Comparison of ENCODE assay signal across 26 cellular contexts in the genomic region with DNA sequence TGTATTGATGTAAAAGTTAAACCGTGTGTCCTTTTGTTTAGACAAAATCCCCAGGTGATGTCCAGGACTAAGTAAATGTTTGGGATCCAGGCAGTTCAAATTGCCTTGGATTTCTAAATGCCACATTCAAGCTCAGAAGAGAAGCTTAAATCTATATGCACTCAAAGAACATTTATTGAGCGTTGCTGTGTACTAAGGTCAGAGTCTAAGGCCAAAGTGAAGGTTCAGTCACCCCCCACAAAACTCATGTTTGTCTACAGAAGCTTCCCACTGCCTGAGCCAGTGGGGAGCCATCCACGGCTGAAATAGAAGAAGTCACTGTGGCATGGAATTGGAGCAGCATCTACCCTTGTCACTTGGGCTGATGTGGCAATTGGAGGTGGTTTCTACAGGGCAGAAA.
"Had no signal": no experiment of that assay in that cellular context is flagged by ENCODE, and none has a peak within 500 bp of the region (broad histone marks: within the 10 kb centered on the region; RNA-seq: fewer than 3 reads in every experiment).

No MANE protein-coding gene starts in this region.

- H3K9me3 ChIP-seq: ascending aorta, breast epithelium, gastrocnemius medialis, heart left ventricle had no signal

- H3K27me3 ChIP-seq: ascending aorta, breast epithelium, cardiac muscle cell, dorsolateral prefrontal cortex, foreskin keratinocyte, gastrocnemius medialis, heart left ventricle had no signal

- DNase-seq: activated CD4-positive, alpha-beta memory T cell treated with anti-CD3 and anti-CD28 coated beads, Interleukin-2, amount 10 ng/mL, durations not matched to agents 7 days and 5 days; activated CD4-positive, alpha-beta T cell treated with anti-CD3 and anti-CD28 coated beads for 1 hour; activated CD4-positive, alpha-beta T cell treated with anti-CD3 and anti-CD28 coated beads for 4 hours; activated CD4-positive, alpha-beta T cell treated with anti-CD3 and anti-CD28 coated beads, Interleukin-2, amount 10 ng/mL, durations not matched to agents 7 days and 5 days; activated CD4-positive, alpha-beta T cell treated with anti-CD3 and anti-CD28 coated beads, Interleukin-2, amount 50 U/mL, for 4 hours; activated CD8-positive, alpha-beta memory T cell treated with anti-CD3 and anti-CD28 coated beads, Interleukin-2, amount 50 U/mL, for 48 hours; activated gamma-delta T cell; activated naive CD4-positive, alpha-beta T cell; activated naive CD4-positive, alpha-beta T cell treated with anti-CD3 and anti-CD28 coated beads, Interleukin-2, amount 10 ng/mL, durations not matched to agents 7 days and 5 days; activated naive CD8-positive, alpha-beta T cell treated with anti-CD3 and anti-CD28 coated beads, Interleukin-2, amount 10 ng/mL, durations not matched to agents 7 days and 5 days; activated T-cell treated with anti-CD3 and anti-CD28 coated beads for 4 hours; activated T-cell treated with anti-CD3 and anti-CD28 coated beads, Interleukin-2, amount 50 U/mL, for 24 hours; activated T-cell treated with anti-CD3 and anti-CD28 coated beads, Interleukin-2, amount 50 U/mL, for 72 hours; dorsolateral prefrontal cortex; effector memory CD4-positive, alpha-beta T cell; endodermal cell; foreskin keratinocyte; gastrocnemius medialis; glutamatergic neuron; heart left ventricle; T-helper 2 cell had no signal

- H3K36me3 ChIP-seq: ascending aorta, breast epithelium, cardiac muscle cell, heart left ventricle had no signal

- H3K4me1 ChIP-seq: ascending aorta, breast epithelium, foreskin keratinocyte, gastrocnemius medialis had no signal

- H3K4me3 ChIP-seq: ascending aorta, breast epithelium, cardiac muscle cell, coronary artery, dorsolateral prefrontal cortex, gastrocnemius medialis, heart left ventricle had no signal

- H3K27ac ChIP-seq: ascending aorta, breast epithelium, cardiac muscle cell, coronary artery, dorsolateral prefrontal cortex, foreskin keratinocyte, gastrocnemius medialis, heart left ventricle, VCaP had no signal
